Comparison of ENCODE assay signal across 16 cellular contexts in genomic region chr1:207186503-207186902, GRCh38.
"Had no signal": no experiment of that assay in that cellular context is flagged by ENCODE, and none has a peak within 500 bp of the region (broad histone marks: within the 10 kb centered on the region; RNA-seq: fewer than 3 reads in every experiment).

No MANE protein-coding gene starts in this region.

- H3K4me1 Mint-ChIP-seq: central memory CD8-positive, alpha-beta T cell had no signal

- H3K36me3 ChIP-seq: WERI-Rb-1 had no signal

- H3K27me3 Mint-ChIP-seq: activated CD4-positive, alpha-beta T cell treated with anti-CD3 and anti-CD28 coated beads for 36 hours; activated CD8-positive, alpha-beta T cell treated with anti-CD3 and anti-CD28 coated beads for 36 hours; progenitor cell of endocrine pancreas; stimulated activated naive B cell treated with anti-CD40 and anti-IgM and Interleukin-4, amounts not matched to agents 10 μg/mL and 1 μg/mL and 100 μg/mL, for 72 hours; T-cell had no signal

- DNase-seq: activated CD4-positive, alpha-beta T cell treated with anti-CD3 and anti-CD28 coated beads for 36 hours; activated CD8-positive, alpha-beta memory T cell treated with anti-CD3 and anti-CD28 coated beads, Interleukin-2, amount 50 U/mL, for 48 hours; activated CD8-positive, alpha-beta T cell treated with anti-CD3 and anti-CD28 coated beads for 36 hours; activated naive CD4-positive, alpha-beta T cell; effector memory CD4-positive, alpha-beta T cell; mucosa of descending colon; occipital lobe; right cardiac atrium; stimulated activated CD4-positive, alpha-beta T cell treated with anti-CD3 and anti-CD28 coated beads, Interleukin-2, amount 100 ng/mL, for 24 hours; stimulated activated naive B cell treated with anti-CD40 and anti-IgM and Interleukin-4, amounts not matched to agents 10 μg/mL and 1 μg/mL and 100 μg/mL, for 72 hours; T-cell; WERI-Rb-1 had no signal

- H3K9me3 ChIP-seq: mucosa of descending colon had no signal

- H3K27ac ChIP-seq: WERI-Rb-1 had no signal

- H3K36me3 Mint-ChIP-seq: natural killer cell treated with Interleukin-12 subunit alpha and Interleukin-12 subunit beta and Interleukin-15 and Interleukin-18, amount 100 ng/mL, for 72 hours; T-cell; type B pancreatic cell had no signal

- H3K4me3 ChIP-seq: mucosa of descending colon had no signal

- H3K4me3 Mint-ChIP-seq: activated CD4-positive, alpha-beta T cell treated with anti-CD3 and anti-CD28 coated beads for 36 hours; activated CD8-positive, alpha-beta T cell treated with anti-CD3 and anti-CD28 coated beads for 36 hours; central memory CD8-positive, alpha-beta T cell; natural killer cell treated with Interleukin-12 subunit alpha and Interleukin-12 subunit beta and Interleukin-15 and Interleukin-18, amount 100 ng/mL, for 72 hours; stimulated activated naive B cell treated with anti-CD40 and anti-IgM and Interleukin-4, amounts not matched to agents 10 μg/mL and 1 μg/mL and 100 μg/mL, for 72 hours; T-cell; type B pancreatic cell had no signal

- ATAC-seq: activated CD4-positive, alpha-beta T cell treated with anti-CD3 and anti-CD28 coated beads for 36 hours; activated CD8-positive, alpha-beta T cell treated with anti-CD3 and anti-CD28 coated beads for 36 hours; mucosa of descending colon; natural killer cell treated with Interleukin-12 subunit alpha and Interleukin-12 subunit beta and Interleukin-15 and Interleukin-18, amount 100 ng/mL, for 72 hours; right cardiac atrium; stimulated activated naive B cell treated with anti-CD40 and anti-IgM and Interleukin-4, amounts not matched to agents 10 μg/mL and 1 μg/mL and 100 μg/mL, for 72 hours; T-cell had no signal

- H3K9me3 Mint-ChIP-seq: central memory CD8-positive, alpha-beta T cell; natural killer cell treated with Interleukin-12 subunit alpha and Interleukin-12 subunit beta and Interleukin-15 and Interleukin-18, amount 100 ng/mL, for 72 hours; type B pancreatic cell had no signal

- H3K27ac Mint-ChIP-seq: activated CD4-positive, alpha-beta T cell treated with anti-CD3 and anti-CD28 coated beads for 36 hours; activated CD8-positive, alpha-beta T cell treated with anti-CD3 and anti-CD28 coated beads for 36 hours; natural killer cell treated with Interleukin-12 subunit alpha and Interleukin-12 subunit beta and Interleukin-15 and Interleukin-18, amount 100 ng/mL, for 72 hours; progenitor cell of endocrine pancreas; stimulated activated naive B cell treated with anti-CD40 and anti-IgM and Interleukin-4, amounts not matched to agents 10 μg/mL and 1 μg/mL and 100 μg/mL, for 72 hours; T-cell; type B pancreatic cell had no signal
